Comparison of ENCODE assay signal across 25 cellular contexts in genomic region chr6:45949256-45949655, GRCh38.
DNase-seq lines count a peak whose midpoint lies in the region; ATAC-seq, FAIRE-seq and TF ChIP-seq lines count a peak whose summit lies in the region.
"Had no signal": no experiment of that assay in that cellular context is flagged by ENCODE, and none has a peak within 500 bp of the region (broad histone marks: within the 10 kb centered on the region; RNA-seq: fewer than 3 reads in every experiment).

No MANE protein-coding gene starts in this region.

- no peaks in the 10 kb centered on the region for H3K9me3 ChIP-seq in gastrocnemius medialis
- H3K9me3 ChIP-seq: lower lobe of right lung, sigmoid colon, SJCRH30, suprapubic skin had no signal

- peaks cover 8% of the 10 kb centered on the region for H3K4me1 Mint-ChIP-seq in activated T-helper 17 cell treated with anti-CD3 and anti-CD28 coated beads, Interleukin-2, amount 50 U/mL, for 72 hours
- H3K4me1 Mint-ChIP-seq: activated CD4-positive, alpha-beta memory T cell treated with anti-CD3 and anti-CD28 coated beads, Interleukin-2, amount 10 ng/mL, durations not matched to agents 7 days and 5 days; activated naive CD8-positive, alpha-beta T cell treated with anti-CD3 and anti-CD28 coated beads for 36 hours; central memory CD8-positive, alpha-beta T cell had no signal

- intact Hi-C loops in left colon (cut with DNase I, micrococcal nuclease): no loop called here
- intact Hi-C loops in gastrocnemius medialis (cut with DNase I; ENCODE audit: low total_unique reads): no loop called here

- peak overlapping the region; percentile 50 to 74 (median 72) for H3K27ac ChIP-seq in gastrocnemius medialis
- H3K27ac ChIP-seq: lower lobe of right lung, sigmoid colon, SJCRH30, suprapubic skin had no signal

- H3K27me3 Mint-ChIP-seq in activated T-helper 17 cell treated with anti-CD3 and anti-CD28 coated beads, Interleukin-2, amount 50 U/mL, for 72 hours: no peaks in the 10 kb centered on the region
- H3K27me3 Mint-ChIP-seq: activated CD4-positive, alpha-beta memory T cell treated with anti-CD3 and anti-CD28 coated beads, Interleukin-2, amount 10 ng/mL, durations not matched to agents 7 days and 5 days; activated naive CD8-positive, alpha-beta T cell treated with anti-CD3 and anti-CD28 coated beads for 36 hours; central memory CD8-positive, alpha-beta T cell had no signal

- TF ChIP-seq POLR2A in gastrocnemius medialis (IDR thresholded peaks at IDR 0.05): no peak

- in situ Hi-C loops in gastrocnemius medialis (cut with MboI; ENCODE audit: low sequenced_read_pairs in 4 of 4): loop anchor here in 3 of 4 donors (25.0 kb wide), 2 partner anchors 113 to 463 kb away; no protein-coding TSS in a partner anchor

- no peaks in the 10 kb centered on the region for H3K27me3 ChIP-seq in gastrocnemius medialis
- H3K27me3 ChIP-seq: sigmoid colon, SJCRH30, suprapubic skin had no signal

- H3K4me1 ChIP-seq in gastrocnemius medialis: peaks cover 56 to 92% of the 10 kb centered on the region in 2 donors
- H3K4me1 ChIP-seq: SJCRH30, suprapubic skin had no signal

- DNase-seq in HTR-8/SVneo (ENCODE audit: insufficient read length, low spot score) (no peak), left colon (peak in 1 of 2 donors; percentile 50), gastrocnemius medialis (peak; percentile 42 to 43), ecto neural progenitor cell (ENCODE audit: low spot score) (no peak), GM19240 (ENCODE audit: insufficient read length, low spot score) (no peak)
- DNase-seq: activated CD4-positive, alpha-beta memory T cell treated with anti-CD3 and anti-CD28 coated beads, Interleukin-2, amount 10 ng/mL, durations not matched to agents 7 days and 5 days; activated CD4-positive, CD25-positive, alpha-beta regulatory T cell; activated naive CD8-positive, alpha-beta T cell treated with anti-CD3 and anti-CD28 coated beads for 36 hours; DMS79 treated with DMSO at 0.1 percent for 48 hours; islet precursor cell; lower lobe of right lung; NCI-H1092 treated with DMSO at 0.1 percent for 48 hours; NCI-H1930; NCI-H2227 treated with DMSO at 0.1 percent for 48 hours; posterior cingulate gyrus; sigmoid colon; SJCRH30; stimulated activated CD4-positive, alpha-beta T cell treated with anti-CD3 and anti-CD28 coated beads, Interleukin-15, amount 100 ng/mL, for 24 hours had no signal

- no peak overlapping the region for H3K4me3 Mint-ChIP-seq in activated T-helper 17 cell treated with anti-CD3 and anti-CD28 coated beads, Interleukin-2, amount 50 U/mL, for 72 hours
- H3K4me3 Mint-ChIP-seq: activated CD4-positive, alpha-beta memory T cell treated with anti-CD3 and anti-CD28 coated beads, Interleukin-2, amount 10 ng/mL, durations not matched to agents 7 days and 5 days; activated naive CD8-positive, alpha-beta T cell treated with anti-CD3 and anti-CD28 coated beads for 36 hours; central memory CD8-positive, alpha-beta T cell had no signal

- peak overlapping the region; percentile 37 for H3K27ac Mint-ChIP-seq in activated T-helper 17 cell treated with anti-CD3 and anti-CD28 coated beads, Interleukin-2, amount 50 U/mL, for 72 hours
- H3K27ac Mint-ChIP-seq: activated CD4-positive, alpha-beta memory T cell treated with anti-CD3 and anti-CD28 coated beads, Interleukin-2, amount 10 ng/mL, durations not matched to agents 7 days and 5 days; activated naive CD8-positive, alpha-beta T cell treated with anti-CD3 and anti-CD28 coated beads for 36 hours had no signal

- no peak overlapping the region for H3K4me3 ChIP-seq in gastrocnemius medialis
- H3K4me3 ChIP-seq: lower lobe of right lung, sigmoid colon, SJCRH30, suprapubic skin had no signal

- ATAC-seq in activated T-helper 17 cell treated with anti-CD3 and anti-CD28 coated beads, Interleukin-2, amount 50 U/mL, for 72 hours (replicated peaks): no peak
- ATAC-seq in left colon: peak; percentile 59
- peak; percentile 75 to 83 for ATAC-seq in gastrocnemius medialis
- no peak for ATAC-seq in GM19023 (IDR thresholded peaks at IDR 0.05; ENCODE audit: unreplicated experiment)
- ATAC-seq in GM19452 (IDR thresholded peaks at IDR 0.05; ENCODE audit: unreplicated experiment): no peak
- ATAC-seq: lower lobe of right lung had no signal

- no peaks in the 10 kb centered on the region for H3K9me3 Mint-ChIP-seq in activated T-helper 17 cell treated with anti-CD3 and anti-CD28 coated beads, Interleukin-2, amount 50 U/mL, for 72 hours
- H3K9me3 Mint-ChIP-seq: activated CD4-positive, alpha-beta memory T cell treated with anti-CD3 and anti-CD28 coated beads, Interleukin-2, amount 10 ng/mL, durations not matched to agents 7 days and 5 days; activated naive CD8-positive, alpha-beta T cell treated with anti-CD3 and anti-CD28 coated beads for 36 hours; central memory CD8-positive, alpha-beta T cell had no signal

- FAIRE-seq in HTR-8/SVneo (lab: Jason Lieb, UNC): peak; percentile 66
- FAIRE-seq: endothelial cell of umbilical vein, urothelium cell line had no signal

- no peak for TF ChIP-seq CTCF in gastrocnemius medialis (IDR thresholded peaks at IDR 0.05 in 4 of 5, conservative IDR thresholded peaks at IDR 0.05 in 1 of 5)

- H3K36me3 Mint-ChIP-seq in activated T-helper 17 cell treated with anti-CD3 and anti-CD28 coated beads, Interleukin-2, amount 50 U/mL, for 72 hours (ENCODE audit: low read depth): peaks cover 58% of the 10 kb centered on the region
- H3K36me3 Mint-ChIP-seq: activated naive CD8-positive, alpha-beta T cell treated with anti-CD3 and anti-CD28 coated beads for 36 hours had no signal

- no peaks in the 10 kb centered on the region for H3K36me3 ChIP-seq in gastrocnemius medialis
- H3K36me3 ChIP-seq: sigmoid colon, SJCRH30, suprapubic skin had no signal

Comparison
In these comparisons a context has a peak if more than half of its experiments do, and no peak if none do; other contexts are left out.
1. DNase-seq: peak in gastrocnemius medialis (2 of 2); none in HTR-8/SVneo (single experiment), ecto neural progenitor cell (single experiment) and GM19240 (single experiment).
2. ATAC-seq: peak in left colon (single experiment) and gastrocnemius medialis (2 of 2); none in activated T-helper 17 cell treated with anti-CD3 and anti-CD28 coated beads, Interleukin-2, amount 50 U/mL, for 72 hours (single experiment), GM19023 (single experiment) and GM19452 (single experiment).